18 cellular contexts compared by ENCODE assay signal in the genomic region with DNA sequence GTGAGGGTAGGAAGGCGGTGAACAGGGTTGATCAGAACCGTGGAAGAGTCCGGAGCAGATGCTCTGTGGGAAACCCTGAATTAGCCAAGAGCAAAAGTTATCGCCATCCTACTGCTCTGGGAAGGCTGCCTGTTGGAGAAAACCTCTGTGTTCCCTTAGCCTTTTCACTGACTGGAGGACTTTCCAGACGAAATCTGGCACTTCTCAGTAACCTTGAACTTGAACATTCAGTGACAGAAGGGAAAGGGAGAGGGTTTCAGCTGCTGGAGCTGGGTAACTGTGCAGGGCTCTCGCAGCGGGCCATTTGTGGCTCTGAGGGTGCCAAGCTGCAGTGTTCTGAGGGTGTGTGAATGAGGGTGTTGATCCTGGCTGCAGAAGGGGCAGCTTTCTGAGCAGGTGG. TPM values are rescaled to one million over a fixed set of nuclear protein-coding genes. Genes with fewer than 3 reads are reported as not detected.
A peak's percentile ranks its signal among the peaks of the same experiment; 100 is the strongest.
DNase-seq lines count a peak whose midpoint lies in the region; ATAC-seq and TF ChIP-seq lines count a peak whose summit lies in the region.
"Had no signal": no experiment of that assay in that cellular context is flagged by ENCODE, and none has a peak within 500 bp of the region (broad histone marks: within the 10 kb centered on the region; RNA-seq: fewer than 3 reads in every experiment).

No MANE protein-coding gene starts in this region.

- peak; percentile 51 for ATAC-seq in body of pancreas
- ATAC-seq in stimulated activated effector memory CD8-positive, alpha-beta T cell treated with anti-CD3 and anti-CD28 coated beads, Interleukin-12 subunit alpha, Interleukin-12 subunit beta, amount 100 ng/mL, for 72 hours, result no peak
- ATAC-seq in HG03442 (IDR thresholded peaks at IDR 0.05; ENCODE audit: unreplicated experiment), result no peak
- ATAC-seq: mucosa of descending colon had no signal

- no peak overlapping the region for H3K4me3 ChIP-seq in body of pancreas
- H3K4me3 ChIP-seq: mucosa of descending colon, SK-N-MC had no signal

- no peaks in the 10 kb centered on the region for H3K27me3 Mint-ChIP-seq in IgD-negative memory B cell

- no peaks in the 10 kb centered on the region for H3K27me3 ChIP-seq in body of pancreas

- H3K4me1 Mint-ChIP-seq in IgD-negative memory B cell, result peaks cover 40 to 70% (median 69%) of the 10 kb centered on the region in 3 donors
- peaks cover 66% of the 10 kb centered on the region for H3K4me1 Mint-ChIP-seq in stimulated activated effector memory CD8-positive, alpha-beta T cell treated with anti-CD3 and anti-CD28 coated beads, Interleukin-12 subunit alpha, Interleukin-12 subunit beta, amount 100 ng/mL, for 72 hours

- no peaks in the 10 kb centered on the region for H3K36me3 ChIP-seq in body of pancreas (replicated peaks in 1 of 2; ENCODE audit: insufficient read depth in 1 of 2, low read depth in 2 of 2)

- H3K4me3 Mint-ChIP-seq in IgD-negative memory B cell, result peak overlapping the region in 1 of 4 donors; percentile 19
- H3K4me3 Mint-ChIP-seq in stimulated activated effector memory CD8-positive, alpha-beta T cell treated with anti-CD3 and anti-CD28 coated beads, Interleukin-12 subunit alpha, Interleukin-12 subunit beta, amount 100 ng/mL, for 72 hours, result no peak overlapping the region

- no peak for TF ChIP-seq CTCF in body of pancreas (IDR thresholded peaks at IDR 0.05)

- no peaks in the 10 kb centered on the region for H3K9me3 ChIP-seq in body of pancreas
- H3K9me3 ChIP-seq: mucosa of descending colon had no signal

- WGBS in body of pancreas, 2 donors, result 24 to 32% methylated on average over 7 of the region's 7 CpGs

- H3K27ac Mint-ChIP-seq in IgD-negative memory B cell, result peak overlapping the region in 2 of 3 donors; percentile 72 to 89
- peak overlapping the region; percentile 9 for H3K27ac Mint-ChIP-seq in stimulated activated effector memory CD8-positive, alpha-beta T cell treated with anti-CD3 and anti-CD28 coated beads, Interleukin-12 subunit alpha, Interleukin-12 subunit beta, amount 100 ng/mL, for 72 hours

- TF ChIP-seq POLR2A in body of pancreas (IDR thresholded peaks at IDR 0.05), result no peak

- H3K4me1 ChIP-seq in body of pancreas, result peaks cover 18% of the 10 kb centered on the region

- intact Hi-C loops in body of pancreas (cut with DNase I), result no loop called here

- H3K27ac ChIP-seq in body of pancreas, result peak overlapping the region in 2 of 4 donors; percentile 10 to 26
- H3K27ac ChIP-seq: KMS-11, SK-N-MC had no signal

- H3K9me3 Mint-ChIP-seq in IgD-negative memory B cell, result no peaks in the 10 kb centered on the region
- H3K9me3 Mint-ChIP-seq in stimulated activated effector memory CD8-positive, alpha-beta T cell treated with anti-CD3 and anti-CD28 coated beads, Interleukin-12 subunit alpha, Interleukin-12 subunit beta, amount 100 ng/mL, for 72 hours, result no peaks in the 10 kb centered on the region

- H3K36me3 Mint-ChIP-seq in IgD-negative memory B cell, result peaks cover 2% of the 10 kb centered on the region
- H3K36me3 Mint-ChIP-seq in stimulated activated effector memory CD8-positive, alpha-beta T cell treated with anti-CD3 and anti-CD28 coated beads, Interleukin-12 subunit alpha, Interleukin-12 subunit beta, amount 100 ng/mL, for 72 hours, result peaks cover 19% of the 10 kb centered on the region

- DNase-seq in body of pancreas (peak in 3 of 4 donors; percentile 19 to 31 (median 29)), medulla oblongata (ENCODE audit: extremely low spot score) (peak; percentile 56), OCI-M1 (lab: John Stamatoyannopoulos, UW) (no peak), activated gamma-delta T cell (lab: John Stamatoyannopoulos, UW) (no peak)
- no peak for DNase-seq in stimulated activated effector memory CD8-positive, alpha-beta T cell treated with anti-CD3 and anti-CD28 coated beads, Interleukin-12 subunit alpha, Interleukin-12 subunit beta, amount 100 ng/mL, for 72 hours (ENCODE audit: low spot score in 2 of 2)
- DNase-seq: activated CD4-positive, alpha-beta T cell treated with anti-CD3 and anti-CD28 coated beads for 1 hour; activated CD8-positive, alpha-beta memory T cell treated with anti-CD3 and anti-CD28 coated beads, Interleukin-2, amount 50 U/mL, for 4 hours; activated gamma-delta T cell treated with Interleukin-2 at 50 U/mL for 16 hours; amygdala; HCEC 1CT; mucosa of descending colon; NCI-H1092; NCI-H510A treated with DMSO at 0.1 percent for 48 hours; nucleus accumbens had no signal

RNA-seq across cellular contexts. Expression of a gene that starts 23.4 kb away (rescaled TPM):
- polyA plus RNA-seq in IgD-negative memory B cell, result 9.8 TPM
- 10 to 100 TPM; 17.5 to 17.9 TPM for total RNA-seq in body of pancreas

Comparison
In these comparisons a context has a peak if more than half of its experiments do, and no peak if none do; other contexts are left out.
1. DNase-seq: peak in body of pancreas (3 of 4) and medulla oblongata (single experiment); none in stimulated activated effector memory CD8-positive, alpha-beta T cell treated with anti-CD3 and anti-CD28 coated beads, Interleukin-12 subunit alpha, Interleukin-12 subunit beta, amount 100 ng/mL, for 72 hours (0 of 2), OCI-M1 (single experiment) and activated gamma-delta T cell (single experiment).